8 cellular contexts compared by ENCODE assay signal in genomic region chr9:111632695-111633388, GRCh38. TPM values are rescaled to one million over a fixed set of nuclear protein-coding genes. Genes with fewer than 3 reads are reported as not detected.
DNase-seq lines count a peak whose midpoint lies in the region; ATAC-seq lines count a peak whose summit lies in the region.
"Had no signal": no experiment of that assay in that cellular context is flagged by ENCODE, and none has a peak within 500 bp of the region (broad histone marks: within the 10 kb centered on the region; RNA-seq: fewer than 3 reads in every experiment).

No MANE protein-coding gene starts in this region.

- H2AFZ ChIP-seq in trophoblast cell (ENCODE audit: insufficient read depth, low read length, poor library complexity), result no peak overlapping the region

- H2BK5ac ChIP-seq in trophoblast cell (ENCODE audit: low read depth, low read length, poor library complexity), result no peak overlapping the region

- H4K91ac ChIP-seq in trophoblast cell (ENCODE audit: low read depth, low read length), result no peak overlapping the region

- peaks cover 9% of the 10 kb centered on the region; the same call in 1 of the 2 replicates for H3K9me3 ChIP-seq in NT2/D1 (ENCODE audit: insufficient read depth, low read length)
- H3K9me3 ChIP-seq in endocrine pancreas (ENCODE audit: control insufficient read depth, low read length), result no peaks in the 10 kb centered on the region
- no peaks in the 10 kb centered on the region for H3K9me3 ChIP-seq in trophoblast cell (ENCODE audit: insufficient read depth, low read depth, low read length)
- H3K9me3 ChIP-seq: thyroid gland had no signal

- H3K4me2 ChIP-seq in trophoblast cell (ENCODE audit: low read length), result peak overlapping the region; percentile 75

- H3K14ac ChIP-seq in trophoblast cell (ENCODE audit: low read length), result no peak overlapping the region

- no peaks in the 10 kb centered on the region for H3K27me3 ChIP-seq in NT2/D1 (ENCODE audit: insufficient read depth, insufficient read length)
- no peaks in the 10 kb centered on the region for H3K27me3 ChIP-seq in endocrine pancreas (ENCODE audit: control insufficient read depth, insufficient read depth, low read length)
- no peaks in the 10 kb centered on the region for H3K27me3 ChIP-seq in trophoblast cell (ENCODE audit: insufficient read depth, low read length)
- H3K27me3 ChIP-seq: thyroid gland had no signal

- peaks cover 8% of the 10 kb centered on the region for H3K79me2 ChIP-seq in trophoblast cell (ENCODE audit: control insufficient read depth, insufficient read depth, low read length, poor library complexity)

- no peak overlapping the region for H3K18ac ChIP-seq in trophoblast cell (ENCODE audit: low read length)

- no CpG with 5 or more reads among the region's 7 CpGs for WGBS in trophoblast cell (ENCODE audit: extremely low coverage, insufficient coverage, insufficient read length)

- no peak overlapping the region for H4K8ac ChIP-seq in trophoblast cell (ENCODE audit: low read depth, low read length)

- no peak overlapping the region for H3K23ac ChIP-seq in trophoblast cell (ENCODE audit: low read length)

- H3K79me1 ChIP-seq in trophoblast cell (ENCODE audit: low read length), result peaks cover 8% of the 10 kb centered on the region

- H3K4me3 ChIP-seq in GM08714 (ENCODE audit: low read length) (peak overlapping the region; percentile 84; the same call in 1 of the 2 replicates), NT2/D1 (ENCODE audit: insufficient read length, low read depth) (no peak overlapping the region), endocrine pancreas (ENCODE audit: control insufficient read depth, insufficient read depth, low read length) (peak overlapping the region; percentile 80), trophoblast cell (ENCODE audit: low read depth, low read length) (no peak overlapping the region)

- no peak overlapping the region for H2BK12ac ChIP-seq in trophoblast cell (ENCODE audit: low read length)

- DNase-seq in NT2/D1 (ENCODE audit: low read depth, low spot score) (no peak), trophoblast cell (no peak), GF-D8 (lab: John Stamatoyannopoulos, UW) (no peak)
- DNase-seq: thyroid gland had no signal

- H3K4me1 ChIP-seq in NT2/D1 (ENCODE audit: insufficient read depth, insufficient read length) (no peaks in the 10 kb centered on the region), endocrine pancreas (ENCODE audit: control insufficient read depth, insufficient read depth, low read length) (no peaks in the 10 kb centered on the region), trophoblast cell (ENCODE audit: control insufficient read depth in 1 of 2, insufficient read depth in 2 of 2, low read length in 2 of 2) (peaks cover 0 to 7% of the 10 kb centered on the region in 2 experiments)

- peaks cover 22% of the 10 kb centered on the region for H3K36me3 ChIP-seq in NT2/D1 (ENCODE audit: insufficient read depth, insufficient read length, low read length)
- H3K36me3 ChIP-seq in endocrine pancreas (ENCODE audit: control insufficient read depth, insufficient read depth, low read length), result no peaks in the 10 kb centered on the region
- no peaks in the 10 kb centered on the region for H3K36me3 ChIP-seq in trophoblast cell (ENCODE audit: control insufficient read depth in 1 of 2, insufficient read depth in 2 of 2, low read length in 2 of 2)
- H3K36me3 ChIP-seq: thyroid gland had no signal

- H3K9ac ChIP-seq in NT2/D1 (ENCODE audit: insufficient read length, low read depth) (peak overlapping the region; percentile 98), endocrine pancreas (ENCODE audit: control insufficient read depth, insufficient read depth, low read length) (no peak overlapping the region), trophoblast cell (ENCODE audit: low read length) (no peak overlapping the region)

- H2AK5ac ChIP-seq in trophoblast cell (ENCODE audit: low read length), result no peak overlapping the region

- ATAC-seq in GM21786 (IDR thresholded peaks at IDR 0.05; ENCODE audit: unreplicated experiment) (no peak), GM19395 (IDR thresholded peaks at IDR 0.05; ENCODE audit: unreplicated experiment) (no peak)

- H3K4ac ChIP-seq in trophoblast cell (ENCODE audit: low read depth, low read length), result no peak overlapping the region

- H3K27ac ChIP-seq in trophoblast cell (ENCODE audit: low read depth, low read length), result no peak overlapping the region
- H3K27ac ChIP-seq: thyroid gland had no signal

- no peak overlapping the region for H4K12ac ChIP-seq in trophoblast cell (ENCODE audit: low read depth, low read length)

- H2BK120ac ChIP-seq in trophoblast cell (ENCODE audit: insufficient read depth, low read length, poor library complexity), result no peak overlapping the region

RNA-seq across cellular contexts. Expression of gene DNAJC25, which starts 1.7 kb away (rescaled TPM):
- polyA plus RNA-seq in trophoblast cell (2013), result 8.2 and 8.8 TPM in 2 replicates

RNA-seq across cellular contexts. Expression of gene GNG10, which starts 28.6 kb away (rescaled TPM):
- 34.9 and 37.4 TPM in 2 replicates for polyA plus RNA-seq in trophoblast cell (2013)

RNA-seq across cellular contexts. Expression of gene PTGR1, which starts 33.4 kb away (rescaled TPM):
- polyA plus RNA-seq in trophoblast cell (2013), result 40.7 and 43.8 TPM in 2 replicates

Comparison
In these comparisons a context has a peak if more than half of its experiments do, and no peak if none do; other contexts are left out.
1. H3K4me3 ChIP-seq: peak in GM08714 (single experiment) and endocrine pancreas (single experiment); none in NT2/D1 (single experiment) and trophoblast cell (single experiment).